8 cellular contexts compared by ENCODE assay signal in the genomic region with DNA sequence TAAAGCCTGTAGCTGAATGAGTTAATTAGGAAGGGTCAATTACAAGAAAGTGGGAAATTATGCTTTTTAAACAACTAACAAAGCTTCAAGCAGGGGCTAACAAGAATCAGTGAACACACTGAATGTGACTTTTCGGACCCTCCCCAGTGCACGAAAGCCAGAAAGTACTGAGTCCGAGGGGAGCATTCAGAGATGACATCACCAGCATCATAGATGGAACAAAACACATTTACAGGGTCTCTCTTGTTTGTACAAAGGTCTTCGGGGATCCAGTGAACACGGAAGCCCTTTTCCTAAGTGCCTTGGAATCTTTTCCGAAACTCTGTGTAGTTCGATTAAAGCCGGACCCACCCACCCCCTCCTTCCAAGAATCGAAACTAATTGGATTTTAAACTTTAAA. TPM values are rescaled to one million over a fixed set of nuclear protein-coding genes. Genes with fewer than 3 reads are reported as not detected.
DNase-seq lines count a peak whose midpoint lies in the region; ATAC-seq and TF ChIP-seq lines count a peak whose summit lies in the region.

No MANE protein-coding gene starts in this region.

- no peaks in the 10 kb centered on the region for H3K9me3 Mint-ChIP-seq in activated T-cell treated with anti-CD3 and anti-CD28 coated beads, Interleukin-2, amount 50 U/mL, for 4 hours

- TF ChIP-seq CTCF in foreskin keratinocyte (conservative IDR thresholded peaks at IDR 0.05): no peak

- no peaks in the 10 kb centered on the region for H3K27me3 Mint-ChIP-seq in activated T-cell treated with anti-CD3 and anti-CD28 coated beads, Interleukin-2, amount 50 U/mL, for 4 hours (ENCODE audit: low read depth)

- peaks cover 7% of the 10 kb centered on the region for H3K4me1 ChIP-seq in foreskin keratinocyte

- no peak for ATAC-seq in activated T-cell treated with anti-CD3 and anti-CD28 coated beads, Interleukin-2, amount 50 U/mL, for 4 hours
- ATAC-seq in foreskin keratinocyte (no peak), HG02571 (IDR thresholded peaks at IDR 0.05; ENCODE audit: unreplicated experiment) (no peak)

- H3K27ac ChIP-seq in foreskin keratinocyte: peak overlapping the region; percentile 93

- H3K27me3 ChIP-seq in foreskin keratinocyte: no peaks in the 10 kb centered on the region

- peaks cover 35% of the 10 kb centered on the region for H3K4me1 Mint-ChIP-seq in activated T-cell treated with anti-CD3 and anti-CD28 coated beads, Interleukin-2, amount 50 U/mL, for 4 hours (ENCODE audit: low read depth)

- DNase-seq in activated T-cell treated with anti-CD3 and anti-CD28 coated beads, Interleukin-2, amount 50 U/mL, for 4 hours: no peak
- no peak for DNase-seq in activated T-cell treated with anti-CD3 and anti-CD28 coated beads, Interleukin-2, amount 50 U/mL, for 1 hour
- DNase-seq in SW480 (ENCODE audit: low spot score) (peak; percentile 28), foreskin keratinocyte (no peak), retina (peak; percentile 61), GOT3 (lab: John Stamatoyannopoulos, UW) (no peak)
- DNase-seq in activated effector memory CD4-positive, alpha-beta T cell treated with anti-CD3 and anti-CD28 coated beads, Interleukin-2, amount 50 U/mL, for 16 hours: no peak

- peaks cover 15% of the 10 kb centered on the region for H3K36me3 Mint-ChIP-seq in activated T-cell treated with anti-CD3 and anti-CD28 coated beads, Interleukin-2, amount 50 U/mL, for 4 hours (ENCODE audit: insufficient read depth)

- peak overlapping the region; percentile 98 for H3K4me3 Mint-ChIP-seq in activated T-cell treated with anti-CD3 and anti-CD28 coated beads, Interleukin-2, amount 50 U/mL, for 4 hours

RNA-seq across cellular contexts. Expression of gene DCP1A, which starts 0.8 kb away (rescaled TPM):
- total RNA-seq in activated T-cell treated with anti-CD3 and anti-CD28 coated beads, Interleukin-2, amount 50 U/mL, for 4 hours: 10 to 100 TPM; 53.6 to 62.8 (median 61.5) TPM
- 9.9 and 12.2 TPM in 2 replicates for total RNA-seq in foreskin keratinocyte
- 2.6 and 2.9 TPM in 2 replicates for polyA plus RNA-seq in foreskin keratinocyte

Comparison
In these comparisons a context has a peak if more than half of its experiments do, and no peak if none do; other contexts are left out.
1. DNase-seq: peak in SW480 (single experiment) and retina (single experiment); none in activated T-cell treated with anti-CD3 and anti-CD28 coated beads, Interleukin-2, amount 50 U/mL, for 4 hours (single experiment), activated T-cell treated with anti-CD3 and anti-CD28 coated beads, Interleukin-2, amount 50 U/mL, for 1 hour (single experiment), foreskin keratinocyte (0 of 2), activated effector memory CD4-positive, alpha-beta T cell treated with anti-CD3 and anti-CD28 coated beads, Interleukin-2, amount 50 U/mL, for 16 hours (single experiment) and GOT3 (single experiment).